1 cellular context compared by ENCODE assay signal in the genomic region with DNA sequence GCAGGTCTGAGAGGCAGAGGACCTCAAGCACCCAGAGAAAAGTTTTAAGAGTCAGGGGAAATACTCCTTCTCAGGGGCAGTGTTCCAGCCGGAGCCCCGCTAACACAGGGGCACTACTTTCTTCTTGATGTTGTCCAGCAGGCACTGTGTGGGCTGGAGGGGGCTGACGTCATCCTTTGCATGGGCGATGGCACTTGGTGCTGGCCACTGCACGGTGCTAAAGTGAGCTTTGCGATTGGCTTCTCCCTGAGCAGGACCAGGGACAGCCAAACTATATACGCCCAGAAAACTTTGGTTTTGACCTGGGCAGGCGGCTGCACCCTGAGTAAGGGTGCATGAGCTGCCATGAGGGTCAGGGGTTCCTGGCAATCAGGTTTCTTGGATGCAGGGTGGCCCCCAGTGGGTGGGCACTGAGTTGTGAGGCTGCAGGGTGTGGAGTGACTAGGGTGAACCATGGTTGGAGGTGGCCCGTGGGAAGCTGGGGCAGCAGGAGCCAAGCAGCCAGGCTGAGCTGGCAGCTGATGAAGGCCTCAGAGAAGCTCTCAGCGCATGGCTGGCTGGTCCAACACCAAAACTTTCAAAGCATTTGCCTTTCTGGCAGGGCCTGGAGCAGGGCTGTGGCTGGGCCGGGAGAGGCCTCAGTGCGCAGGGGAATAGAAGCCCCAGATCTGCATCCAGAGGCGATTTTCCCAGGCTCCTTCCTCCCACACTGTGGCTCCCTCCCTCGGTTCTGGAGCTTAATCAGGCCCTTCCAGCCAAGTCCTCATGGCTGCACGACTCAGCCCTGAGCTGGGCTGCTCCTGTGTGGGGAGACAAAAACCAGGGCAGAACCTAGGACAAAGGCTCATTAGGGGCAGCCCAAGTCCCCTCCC.
TF ChIP-seq lines count a peak whose summit lies in the region.

No MANE protein-coding gene starts in this region.

TF ChIP-seq in GM12878, 131 proteins besides CTCF, POLR2A, EP300 and RAD21:
- TF ChIP-seq, protein P1, sequence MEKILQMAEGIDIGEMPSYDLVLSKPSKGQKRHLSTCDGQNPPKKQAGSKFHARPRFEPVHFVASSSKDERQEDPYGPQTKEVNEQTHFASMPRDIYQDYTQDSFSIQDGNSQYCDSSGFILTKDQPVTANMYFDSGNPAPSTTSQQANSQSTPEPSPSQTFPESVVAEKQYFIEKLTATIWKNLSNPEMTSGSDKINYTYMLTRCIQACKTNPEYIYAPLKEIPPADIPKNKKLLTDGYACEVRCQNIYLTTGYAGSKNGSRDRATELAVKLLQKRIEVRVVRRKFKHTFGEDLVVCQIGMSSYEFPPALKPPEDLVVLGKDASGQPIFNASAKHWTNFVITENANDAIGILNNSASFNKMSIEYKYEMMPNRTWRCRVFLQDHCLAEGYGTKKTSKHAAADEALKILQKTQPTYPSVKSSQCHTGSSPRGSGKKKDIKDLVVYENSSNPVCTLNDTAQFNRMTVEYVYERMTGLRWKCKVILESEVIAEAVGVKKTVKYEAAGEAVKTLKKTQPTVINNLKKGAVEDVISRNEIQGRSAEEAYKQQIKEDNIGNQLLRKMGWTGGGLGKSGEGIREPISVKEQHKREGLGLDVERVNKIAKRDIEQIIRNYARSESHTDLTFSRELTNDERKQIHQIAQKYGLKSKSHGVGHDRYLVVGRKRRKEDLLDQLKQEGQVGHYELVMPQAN (conservative IDR thresholded peaks at IDR 0.05) = no peak
- no peak for TF ChIP-seq ZSCAN29 (IDR thresholded peaks at IDR 0.05)
TF ChIP-seq in GM12878: peak in this region for 0.
